ENCODE assay signal across 39 cellular contexts in genomic region chr2:818233-818632, GRCh38.
"Had no signal": no experiment of that assay in that cellular context is flagged by ENCODE, and none has a peak within 500 bp of the region (broad histone marks: within the 10 kb centered on the region; RNA-seq: fewer than 3 reads in every experiment).

No MANE protein-coding gene starts in this region.

- H3K4me3 ChIP-seq: adrenal gland, ascending aorta, body of pancreas, breast epithelium, cardiac muscle cell had no signal

- DNase-seq: activated effector memory CD4-positive, alpha-beta T cell treated with anti-CD3 and anti-CD28 coated beads, Interleukin-2, amount 50 U/mL, for 16 hours; activated effector memory CD4-positive, alpha-beta T cell treated with Interleukin-2 at 50 U/mL for 16 hours; activated gamma-delta T cell; activated gamma-delta T cell treated with Interleukin-2 at 50 U/mL for 16 hours; activated naive CD4-positive, alpha-beta T cell; activated naive CD4-positive, alpha-beta T cell treated with anti-CD3 and anti-CD28 coated beads for 36 hours; activated naive CD4-positive, alpha-beta T cell treated with anti-CD3 and anti-CD28 coated beads, Interleukin-2, amount 10 ng/mL, durations not matched to agents 7 days and 5 days; activated naive CD4-positive, alpha-beta T cell treated with anti-CD3 and anti-CD28 coated beads, Interleukin-2, amount 50 U/mL, for 16 hours; activated naive CD4-positive, alpha-beta T cell treated with Interleukin-2 at 50 U/mL for 16 hours; activated naive CD8-positive, alpha-beta T cell treated with anti-CD3 and anti-CD28 coated beads for 36 hours; activated naive CD8-positive, alpha-beta T cell treated with anti-CD3 and anti-CD28 coated beads, Interleukin-2, amount 10 ng/mL, durations not matched to agents 7 days and 5 days; activated naive CD8-positive, alpha-beta T cell treated with anti-CD3 and anti-CD28 coated beads, Interleukin-2, amount 50 U/mL, for 24 hours; activated T-cell treated with anti-CD3 and anti-CD28 coated beads for 4 hours; activated T-cell treated with anti-CD3 and anti-CD28 coated beads, Interleukin-2, amount 50 U/mL, for 1 hour; activated T-cell treated with anti-CD3 and anti-CD28 coated beads, Interleukin-2, amount 50 U/mL, for 24 hours; activated T-cell treated with anti-CD3 and anti-CD28 coated beads, Interleukin-2, amount 50 U/mL, for 4 hours; activated T-cell treated with anti-CD3 and anti-CD28 coated beads, Interleukin-2, amount 50 U/mL, for 48 hours; activated T-cell treated with anti-CD3 and anti-CD28 coated beads, Interleukin-2, amount 50 U/mL, for 72 hours; adrenal gland; amniotic stem cell; amygdala; anterior cingulate cortex; aorta; body of pancreas; brain microvascular endothelial cell; caudate nucleus; central memory CD4-positive, alpha-beta T cell; cerebellar nuclear complex had no signal

- H3K27ac Mint-ChIP-seq: activated naive CD4-positive, alpha-beta T cell treated with anti-CD3 and anti-CD28 coated beads for 36 hours; activated naive CD4-positive, alpha-beta T cell treated with anti-CD3 and anti-CD28 coated beads, Interleukin-2, amount 10 ng/mL, durations not matched to agents 7 days and 5 days; activated naive CD4-positive, alpha-beta T cell treated with anti-CD3 and anti-CD28 coated beads, Interleukin-2, amount 50 U/mL, for 24 hours; activated naive CD4-positive, alpha-beta T cell treated with anti-CD3 and anti-CD28 coated beads, Interleukin-2, amount 50 U/mL, for 72 hours; activated naive CD8-positive, alpha-beta T cell; activated naive CD8-positive, alpha-beta T cell treated with anti-CD3 and anti-CD28 coated beads for 36 hours; activated naive CD8-positive, alpha-beta T cell treated with anti-CD3 and anti-CD28 coated beads, Interleukin-2, amount 10 ng/mL, durations not matched to agents 7 days and 5 days; activated naive CD8-positive, alpha-beta T cell treated with anti-CD3 and anti-CD28 coated beads, Interleukin-2, amount 50 U/mL, for 24 hours; activated T-cell treated with anti-CD3 and anti-CD28 coated beads, Interleukin-2, amount 50 U/mL, for 24 hours; activated T-cell treated with anti-CD3 and anti-CD28 coated beads, Interleukin-2, amount 50 U/mL, for 72 hours; activated T-helper 1 cell treated with anti-CD3 and anti-CD28 coated beads, Interleukin-12 subunit alpha, Interleukin-12 subunit beta, Interleukin-2, Interleukin-4 antibody, amounts not matched to agents 30 ng/mL and 10 ng/mL and 1 ng/mL, durations not matched to agents 14 hours and 24 hours and 36 hours; activated T-helper 17 cell treated with anti-CD3 and anti-CD28 coated beads, Interleukin-2, amount 50 U/mL, for 72 hours; activated T-helper 2 cell treated with anti-CD3 and anti-CD28 coated beads, Interferon-gamma antibody, Interleukin-2, Interleukin-4, amounts not matched to agents 10 μg/mL and 5 μg/mL and 100 μg/mL, durations not matched to agents 14 hours and 24 hours and 36 hours; brain had no signal

- H3K4me3 Mint-ChIP-seq: activated naive CD4-positive, alpha-beta T cell treated with anti-CD3 and anti-CD28 coated beads for 36 hours; activated naive CD4-positive, alpha-beta T cell treated with anti-CD3 and anti-CD28 coated beads, Interleukin-2, amount 10 ng/mL, durations not matched to agents 7 days and 5 days; activated naive CD4-positive, alpha-beta T cell treated with anti-CD3 and anti-CD28 coated beads, Interleukin-2, amount 50 U/mL, for 24 hours; activated naive CD8-positive, alpha-beta T cell; activated naive CD8-positive, alpha-beta T cell treated with anti-CD3 and anti-CD28 coated beads for 36 hours; activated naive CD8-positive, alpha-beta T cell treated with anti-CD3 and anti-CD28 coated beads, Interleukin-2, amount 10 ng/mL, durations not matched to agents 7 days and 5 days; activated naive CD8-positive, alpha-beta T cell treated with anti-CD3 and anti-CD28 coated beads, Interleukin-2, amount 50 U/mL, for 24 hours; activated T-cell treated with anti-CD3 and anti-CD28 coated beads, Interleukin-2, amount 50 U/mL, for 24 hours; activated T-cell treated with anti-CD3 and anti-CD28 coated beads, Interleukin-2, amount 50 U/mL, for 4 hours; activated T-cell treated with anti-CD3 and anti-CD28 coated beads, Interleukin-2, amount 50 U/mL, for 72 hours; activated T-helper 1 cell treated with anti-CD3 and anti-CD28 coated beads, Interleukin-12 subunit alpha, Interleukin-12 subunit beta, Interleukin-2, Interleukin-4 antibody, amounts not matched to agents 30 ng/mL and 10 ng/mL and 1 ng/mL, durations not matched to agents 14 hours and 24 hours and 36 hours; activated T-helper 17 cell treated with anti-CD3 and anti-CD28 coated beads, Interleukin-2, amount 50 U/mL, for 72 hours; brain; central memory CD8-positive, alpha-beta T cell had no signal

- H3K36me3 Mint-ChIP-seq: activated naive CD4-positive, alpha-beta T cell treated with anti-CD3 and anti-CD28 coated beads, Interleukin-2, amount 10 ng/mL, durations not matched to agents 7 days and 5 days; activated naive CD4-positive, alpha-beta T cell treated with anti-CD3 and anti-CD28 coated beads, Interleukin-2, amount 50 U/mL, for 24 hours; activated naive CD4-positive, alpha-beta T cell treated with anti-CD3 and anti-CD28 coated beads, Interleukin-2, amount 50 U/mL, for 72 hours; activated naive CD8-positive, alpha-beta T cell; activated naive CD8-positive, alpha-beta T cell treated with anti-CD3 and anti-CD28 coated beads for 36 hours; activated naive CD8-positive, alpha-beta T cell treated with anti-CD3 and anti-CD28 coated beads, Interleukin-2, amount 10 ng/mL, durations not matched to agents 7 days and 5 days; brain had no signal

- H3K9me3 ChIP-seq: adrenal gland, ascending aorta, body of pancreas, breast epithelium had no signal

- H3K27me3 ChIP-seq: adrenal gland, ascending aorta, body of pancreas, brain microvascular endothelial cell, breast epithelium, cardiac muscle cell had no signal

- H3K4me1 ChIP-seq: adrenal gland, ascending aorta, body of pancreas, breast epithelium had no signal

- ATAC-seq: activated naive CD4-positive, alpha-beta T cell treated with anti-CD3 and anti-CD28 coated beads, Interleukin-2, amount 50 U/mL, for 72 hours; activated naive CD8-positive, alpha-beta T cell treated with anti-CD3 and anti-CD28 coated beads, Interleukin-2, amount 50 U/mL, for 24 hours; activated T-cell treated with anti-CD3 and anti-CD28 coated beads, Interleukin-2, amount 50 U/mL, for 4 hours; activated T-cell treated with anti-CD3 and anti-CD28 coated beads, Interleukin-2, amount 50 U/mL, for 72 hours; activated T-helper 17 cell treated with anti-CD3 and anti-CD28 coated beads, Interleukin-2, amount 50 U/mL, for 72 hours; body of pancreas had no signal

- H3K36me3 ChIP-seq: adrenal gland, ascending aorta, brain microvascular endothelial cell, breast epithelium, cardiac muscle cell had no signal

- H3K9me3 Mint-ChIP-seq: activated naive CD4-positive, alpha-beta T cell treated with anti-CD3 and anti-CD28 coated beads for 36 hours; activated naive CD4-positive, alpha-beta T cell treated with anti-CD3 and anti-CD28 coated beads, Interleukin-2, amount 50 U/mL, for 24 hours; activated naive CD4-positive, alpha-beta T cell treated with anti-CD3 and anti-CD28 coated beads, Interleukin-2, amount 50 U/mL, for 72 hours; activated naive CD8-positive, alpha-beta T cell treated with anti-CD3 and anti-CD28 coated beads for 36 hours; activated naive CD8-positive, alpha-beta T cell treated with anti-CD3 and anti-CD28 coated beads, Interleukin-2, amount 10 ng/mL, durations not matched to agents 7 days and 5 days; activated naive CD8-positive, alpha-beta T cell treated with anti-CD3 and anti-CD28 coated beads, Interleukin-2, amount 50 U/mL, for 24 hours; activated T-cell treated with anti-CD3 and anti-CD28 coated beads, Interleukin-2, amount 50 U/mL, for 24 hours; activated T-cell treated with anti-CD3 and anti-CD28 coated beads, Interleukin-2, amount 50 U/mL, for 4 hours; activated T-cell treated with anti-CD3 and anti-CD28 coated beads, Interleukin-2, amount 50 U/mL, for 72 hours; activated T-helper 1 cell treated with anti-CD3 and anti-CD28 coated beads, Interleukin-12 subunit alpha, Interleukin-12 subunit beta, Interleukin-2, Interleukin-4 antibody, amounts not matched to agents 30 ng/mL and 10 ng/mL and 1 ng/mL, durations not matched to agents 14 hours and 24 hours and 36 hours; activated T-helper 17 cell treated with anti-CD3 and anti-CD28 coated beads, Interleukin-2, amount 50 U/mL, for 72 hours; activated T-helper 2 cell treated with anti-CD3 and anti-CD28 coated beads, Interferon-gamma antibody, Interleukin-2, Interleukin-4, amounts not matched to agents 10 μg/mL and 5 μg/mL and 100 μg/mL, durations not matched to agents 14 hours and 24 hours and 36 hours; central memory CD8-positive, alpha-beta T cell had no signal

- H3K4me1 Mint-ChIP-seq: activated naive CD4-positive, alpha-beta T cell treated with anti-CD3 and anti-CD28 coated beads, Interleukin-2, amount 10 ng/mL, durations not matched to agents 7 days and 5 days; activated naive CD4-positive, alpha-beta T cell treated with anti-CD3 and anti-CD28 coated beads, Interleukin-2, amount 50 U/mL, for 24 hours; activated naive CD8-positive, alpha-beta T cell treated with anti-CD3 and anti-CD28 coated beads for 36 hours; activated naive CD8-positive, alpha-beta T cell treated with anti-CD3 and anti-CD28 coated beads, Interleukin-2, amount 10 ng/mL, durations not matched to agents 7 days and 5 days; activated naive CD8-positive, alpha-beta T cell treated with anti-CD3 and anti-CD28 coated beads, Interleukin-2, amount 50 U/mL, for 24 hours; activated T-helper 17 cell treated with anti-CD3 and anti-CD28 coated beads, Interleukin-2, amount 50 U/mL, for 72 hours; brain; central memory CD8-positive, alpha-beta T cell had no signal

- H3K27me3 Mint-ChIP-seq: activated naive CD4-positive, alpha-beta T cell treated with anti-CD3 and anti-CD28 coated beads, Interleukin-2, amount 10 ng/mL, durations not matched to agents 7 days and 5 days; activated naive CD4-positive, alpha-beta T cell treated with anti-CD3 and anti-CD28 coated beads, Interleukin-2, amount 50 U/mL, for 24 hours; activated naive CD8-positive, alpha-beta T cell treated with anti-CD3 and anti-CD28 coated beads, Interleukin-2, amount 10 ng/mL, durations not matched to agents 7 days and 5 days; activated T-cell treated with anti-CD3 and anti-CD28 coated beads, Interleukin-2, amount 50 U/mL, for 24 hours; activated T-helper 17 cell treated with anti-CD3 and anti-CD28 coated beads, Interleukin-2, amount 50 U/mL, for 72 hours had no signal

- H3K27ac ChIP-seq: adrenal gland, ascending aorta, body of pancreas, brain microvascular endothelial cell, breast epithelium, cardiac muscle cell had no signal
